In the genomic region with DNA sequence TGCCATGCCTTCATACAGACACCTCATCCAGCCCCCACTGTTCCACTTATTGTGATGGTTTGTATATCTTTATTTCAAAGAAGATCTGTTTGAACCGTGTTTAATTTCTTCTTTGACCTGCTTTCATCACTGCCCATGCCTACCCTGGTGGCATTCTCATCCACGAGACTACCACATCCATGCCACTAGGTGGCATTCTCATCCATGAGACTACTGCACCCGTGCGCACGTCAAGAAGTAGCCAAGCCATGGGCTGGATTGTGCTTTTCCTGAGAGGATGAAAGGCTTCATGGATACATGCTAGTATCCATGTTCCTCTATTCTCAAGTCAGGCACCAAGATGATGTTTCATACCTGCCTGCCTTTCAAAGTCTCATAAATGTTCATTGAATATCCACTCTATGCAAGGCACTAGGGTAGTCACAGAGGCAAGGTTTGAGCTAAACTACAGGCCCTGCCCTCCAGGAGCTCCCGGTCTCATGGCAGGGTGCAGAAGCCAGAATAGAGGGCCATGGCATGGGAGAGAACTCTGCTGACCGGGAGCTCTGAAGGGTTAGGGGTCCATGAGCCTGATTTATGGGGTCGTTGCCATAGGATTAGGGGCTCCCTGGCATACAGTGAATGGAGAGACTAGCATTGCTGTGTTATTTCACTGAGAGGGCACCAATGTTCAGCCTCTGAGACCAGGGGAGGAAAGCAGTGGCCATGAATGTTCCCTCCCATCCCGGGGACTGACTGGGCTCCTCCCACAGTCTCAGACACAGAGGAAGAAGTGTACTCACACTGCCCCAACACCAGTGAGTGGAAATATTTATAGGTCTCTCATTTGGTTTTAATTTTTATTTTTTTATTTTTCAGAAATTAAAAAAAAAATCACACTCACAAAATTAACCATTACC, we compare ENCODE assay signal across 8 cellular contexts. TPM values are rescaled to one million over a fixed set of nuclear protein-coding genes. Genes with fewer than 3 reads are reported as not detected.
DNase-seq lines count a peak whose midpoint lies in the region; ATAC-seq, FAIRE-seq and TF ChIP-seq lines count a peak whose summit lies in the region.

No MANE protein-coding gene starts in this region.

- no peak overlapping the region for H3K4me3 ChIP-seq in cardiac fibroblast (replicated peaks in 1 of 2; ENCODE audit: low read depth in 2 of 2, low read length in 2 of 2)
- H3K4me3 ChIP-seq in stomach = no peak overlapping the region

- TF ChIP-seq CTCF in cardiac fibroblast (IDR thresholded peaks at IDR 0.05; ENCODE audit: low read depth, low read length) = peak; percentile 60
- peak in 5 of 7 experiments; percentile 21 to 59 (median 46) for TF ChIP-seq CTCF in stomach (IDR thresholded peaks at IDR 0.05)

- no peak overlapping the region for H3K27ac ChIP-seq in stomach

- peak; percentile 86 for ATAC-seq in GM18861 (IDR thresholded peaks at IDR 0.05; ENCODE audit: unreplicated experiment)

- TF ChIP-seq EP300 in stomach (IDR thresholded peaks at IDR 0.05) = no peak

- intact Hi-C loops in stomach (cut with DNase I; ENCODE audit: low total_unique reads) = no loop called here

- FAIRE-seq in RCC 7860 (lab: Jason Lieb, UNC) = peak; percentile 82

- peaks cover 0 to 2% (median 0%) of the 10 kb centered on the region in 4 donors for H3K36me3 ChIP-seq in stomach

- DNase-seq in COLO829 (ENCODE audit: low spot score) (peak; percentile 53), HT-29 (ENCODE audit: low spot score) (peak; percentile 82), RCC 7860 (ENCODE audit: low spot score) (peak; percentile 53), cardiac fibroblast (ENCODE audit: low read depth in 2 of 2) (peak; percentile 70 to 73), kidney tubule cell (ENCODE audit: low spot score) (peak; percentile 69), stomach (peak; percentile 58)
- DNase-seq in activated CD8-positive, alpha-beta memory T cell treated with anti-CD3 and anti-CD28 coated beads, Interleukin-2, amount 50 U/mL, for 48 hours = no peak

- H3K27me3 ChIP-seq in stomach = no peaks in the 10 kb centered on the region

- 32 to 46% (median 34%) methylated on average over 7 to 9 of the region's 9 CpGs for WGBS in stomach, 5 donors

- no peaks in the 10 kb centered on the region for H3K9me3 ChIP-seq in stomach

- no peaks in the 10 kb centered on the region for H3K4me1 ChIP-seq in stomach

- TF ChIP-seq POLR2A in stomach (IDR thresholded peaks at IDR 0.05) = no peak

RNA-seq across cellular contexts. Expression of gene EOLA2, which starts 24.8 kb away (rescaled TPM):
- 45.0 and 45.6 TPM in 2 replicates for total RNA-seq in HT-29 (2014; rRNA removed; shearing (Covaris generic))
- 100 to 1,000 TPM in 1 of 5 donors, 10 to 100 TPM in 2, 1 to 10 TPM in 2; 4.9 to 106 (median 23.7) TPM for total RNA-seq in stomach
- polyA plus RNA-seq in stomach = 10 to 100 TPM; 21.0 to 28.1 (median 22.0) TPM

RNA-seq across cellular contexts. Expression of gene HSFX4, which starts 33.7 kb away (rescaled TPM):
- 0.47 TPM in 1 of 2 replicates, not detected in the other for total RNA-seq in HT-29 (2014; rRNA removed; shearing (Covaris generic))
- not detected for total RNA-seq in stomach
- polyA plus RNA-seq in stomach = not detected
